8 cellular contexts compared by ENCODE assay signal in the genomic region with DNA sequence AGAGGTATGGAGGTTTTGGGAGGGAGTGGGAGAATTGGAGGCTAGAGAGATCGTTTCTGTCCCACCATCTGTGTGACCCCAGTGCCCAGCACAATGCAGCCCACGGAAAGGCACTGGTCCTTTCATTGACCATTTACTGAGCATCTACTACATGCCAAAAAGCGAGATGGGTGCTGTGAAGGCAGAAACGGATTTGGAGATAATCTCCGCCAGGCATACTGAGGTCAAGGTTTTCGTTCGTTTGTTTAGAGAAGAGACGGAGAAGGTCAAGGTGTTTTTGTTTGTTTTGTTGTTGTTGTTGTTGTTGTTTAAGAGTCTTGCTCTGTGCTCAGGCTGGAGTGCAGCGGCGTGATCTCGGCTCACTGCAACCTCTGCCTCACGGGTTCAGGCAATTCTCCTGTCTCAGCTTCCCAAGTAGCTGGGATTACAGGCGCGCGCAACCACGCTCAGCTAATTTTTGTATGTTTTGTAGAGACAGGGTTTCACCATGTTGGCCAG. TPM values are rescaled to one million over a fixed set of nuclear protein-coding genes. Genes with fewer than 3 reads are reported as not detected.
DNase-seq lines count a peak whose midpoint lies in the region; ATAC-seq and TF ChIP-seq lines count a peak whose summit lies in the region.

No MANE protein-coding gene starts in this region.

- H3K4me3 ChIP-seq in testis: peak overlapping the region; percentile 77 to 93

- H3K27ac ChIP-seq in angular gyrus (ENCODE audit: low read depth, low read length): peak overlapping the region; percentile 81
- H3K27ac ChIP-seq in testis: peak overlapping the region; percentile 70 to 83

- DNase-seq in activated CD4-positive, alpha-beta T cell treated with anti-CD3 and anti-CD28 coated beads, Interleukin-2, amount 10 ng/mL, durations not matched to agents 7 days and 5 days: no peak
- DNase-seq in activated CD4-positive, alpha-beta T cell treated with anti-CD3 and anti-CD28 coated beads for 1 hour: no peak
- DNase-seq in left lobe of liver (ENCODE audit: low spot score) (peak; percentile 39), testis (no peak), GM10248 (ENCODE audit: extremely low spot score) (no peak), Ammon's horn (ENCODE audit: low spot score) (no peak), hepatic stellate cell (ENCODE audit: low spot score) (no peak)

- peak overlapping the region; percentile 98 for H3K27ac Mint-ChIP-seq in activated CD4-positive, alpha-beta T cell treated with anti-CD3 and anti-CD28 coated beads, Interleukin-2, amount 10 ng/mL, durations not matched to agents 7 days and 5 days

- intact Hi-C loops in testis (cut with DNase I; ENCODE audit: low total_unique reads): no loop called here

- no peaks in the 10 kb centered on the region for H3K27me3 ChIP-seq in testis

- H3K27me3 Mint-ChIP-seq in activated CD4-positive, alpha-beta T cell treated with anti-CD3 and anti-CD28 coated beads, Interleukin-2, amount 10 ng/mL, durations not matched to agents 7 days and 5 days: no peaks in the 10 kb centered on the region

- no peaks in the 10 kb centered on the region for H3K9me3 ChIP-seq in testis

- peaks cover 12% of the 10 kb centered on the region for H3K4me1 ChIP-seq in testis

- H3K36me3 ChIP-seq in testis (ENCODE audit: low read depth, missing control alignments): no peaks in the 10 kb centered on the region

- no peak for TF ChIP-seq POLR2A in testis (IDR thresholded peaks at IDR 0.05)

- WGBS in testis, 2 donors: 49 to 59% methylated on average over 16 of the region's 16 CpGs

- no peak for TF ChIP-seq CTCF in testis (IDR thresholded peaks at IDR 0.05)
- no peak for TF ChIP-seq CTCF in GM10248 (IDR thresholded peaks at IDR 0.05; ENCODE audit: control extremely low read depth, extremely low read depth, low read depth, missing control alignments)

- H3K4me3 Mint-ChIP-seq in activated CD4-positive, alpha-beta T cell treated with anti-CD3 and anti-CD28 coated beads, Interleukin-2, amount 10 ng/mL, durations not matched to agents 7 days and 5 days: peak overlapping the region; percentile 92

- H3K9me3 Mint-ChIP-seq in activated CD4-positive, alpha-beta T cell treated with anti-CD3 and anti-CD28 coated beads, Interleukin-2, amount 10 ng/mL, durations not matched to agents 7 days and 5 days: peaks cover 4% of the 10 kb centered on the region

- H3K4me1 Mint-ChIP-seq in activated CD4-positive, alpha-beta T cell treated with anti-CD3 and anti-CD28 coated beads, Interleukin-2, amount 10 ng/mL, durations not matched to agents 7 days and 5 days: peaks cover 42% of the 10 kb centered on the region

- POLR2A ChIA-PET in activated CD4-positive, alpha-beta T cell treated with anti-CD3 and anti-CD28 coated beads, Interleukin-2, amount 10 ng/mL, durations not matched to agents 7 days and 5 days (lab: Charles Lee): no interaction called here
- POLR2A ChIA-PET in GM10248 (lab: Yijun Ruan, JAX): no interaction called here

- ATAC-seq in left lobe of liver: no peak

- peaks cover 8% of the 10 kb centered on the region for H3K36me3 Mint-ChIP-seq in activated CD4-positive, alpha-beta T cell treated with anti-CD3 and anti-CD28 coated beads, Interleukin-2, amount 10 ng/mL, durations not matched to agents 7 days and 5 days (ENCODE audit: low read depth)

- CTCF ChIA-PET in activated CD4-positive, alpha-beta T cell treated with anti-CD3 and anti-CD28 coated beads, Interleukin-2, amount 10 ng/mL, durations not matched to agents 7 days and 5 days (lab: Charles Lee): interaction anchor here (0.6 to 2.1 kb wide), 7 partner anchors 14 to 219 kb away, joined by 3 to 8 read pairs (median 3); no protein-coding TSS in a partner anchor
- CTCF ChIA-PET in GM10248 (lab: Yijun Ruan, JAX): interaction anchor here (1.0 to 2.0 kb wide), 5 partner anchors 13 to 98 kb away, joined by 3 to 7 read pairs (median 4); no protein-coding TSS in a partner anchor

RNA-seq across cellular contexts. Expression of a gene that starts 0.6 kb away (rescaled TPM):
- 10 to 100 TPM; 17.0 to 21.0 TPM for total RNA-seq in activated CD4-positive, alpha-beta T cell treated with anti-CD3 and anti-CD28 coated beads, Interleukin-2, amount 10 ng/mL, durations not matched to agents 7 days and 5 days
- 8.2 TPM for total RNA-seq in left lobe of liver
- total RNA-seq in testis: 10 to 100 TPM; 40.3 to 40.6 TPM
- 32.7 TPM for polyA plus RNA-seq in testis (ENCODE audit: insufficient read depth, low read depth, low replicate concordance)

RNA-seq across cellular contexts. Expression of a gene that starts 56.2 kb away (rescaled TPM):
- total RNA-seq in activated CD4-positive, alpha-beta T cell treated with anti-CD3 and anti-CD28 coated beads, Interleukin-2, amount 10 ng/mL, durations not matched to agents 7 days and 5 days: 1 to 10 TPM; 8.3 to 8.7 TPM
- total RNA-seq in left lobe of liver: 2.7 TPM
- 10 to 100 TPM; 14.0 to 14.6 TPM for total RNA-seq in testis
- polyA plus RNA-seq in testis (ENCODE audit: insufficient read depth, low read depth, low replicate concordance): 6.2 TPM
